ENCODE assay signal across 9 cellular contexts in genomic region chr11:112128483-112129121, GRCh38. TPM values are rescaled to one million over a fixed set of nuclear protein-coding genes. Genes with fewer than 3 reads are reported as not detected.
DNase-seq lines count a peak whose midpoint lies in the region; ATAC-seq and TF ChIP-seq lines count a peak whose summit lies in the region.
"Had no signal": no experiment of that assay in that cellular context is flagged by ENCODE, and none has a peak within 500 bp of the region (broad histone marks: within the 10 kb centered on the region; RNA-seq: fewer than 3 reads in every experiment).

No MANE protein-coding gene starts in this region.

- DNase-seq in NCI-H2107 treated with DMSO at 0.1 percent for 48 hours (lab: John Stamatoyannopoulos, UW; ENCODE audit: unreplicated experiment), result peak; percentile 4
- DNase-seq in NCI-H2107 (lab: John Stamatoyannopoulos, UW), result no peak
- peak; percentile 44 to 61 for DNase-seq in SJSA1 (ENCODE audit: low read depth in 1 of 2, low spot score in 2 of 2)
- DNase-seq in left ventricle myocardium superior, result peak; percentile 44
- DNase-seq in type B pancreatic cell (ENCODE audit: extremely low spot score, unreplicated experiment), result no peak
- no peak for DNase-seq in activated naive CD4-positive, alpha-beta T cell treated with Interleukin-2 at 50 U/mL for 16 hours
- no peak for DNase-seq in MV-4-11 (lab: John Stamatoyannopoulos, UW)
- DNase-seq in OCI-M1 (lab: John Stamatoyannopoulos, UW), result no peak

- H3K27me3 ChIP-seq in SJSA1 (replicated peaks), result no peaks in the 10 kb centered on the region

- H3K4me3 ChIP-seq in SJSA1, result no peak overlapping the region

- H3K36me3 Mint-ChIP-seq in type B pancreatic cell, result no peaks in the 10 kb centered on the region

- intact Hi-C loops in left ventricle myocardium superior (cut with micrococcal nuclease), result no loop called here

- H3K27ac ChIP-seq in SJSA1, result no peak overlapping the region

- TF ChIP-seq CTCF in type B pancreatic cell (conservative IDR thresholded peaks at IDR 0.05), result no peak

- peak overlapping the region; percentile 71 for H3K27ac Mint-ChIP-seq in type B pancreatic cell
- H3K27ac Mint-ChIP-seq: B cell had no signal

- no peak overlapping the region for H3K4me3 Mint-ChIP-seq in type B pancreatic cell
- H3K4me3 Mint-ChIP-seq: B cell had no signal

- H3K27me3 Mint-ChIP-seq in type B pancreatic cell, result peaks cover 9% of the 10 kb centered on the region
- H3K27me3 Mint-ChIP-seq: B cell had no signal

- H3K4me1 Mint-ChIP-seq in type B pancreatic cell (ENCODE audit: unreplicated experiment), result peaks cover 6% of the 10 kb centered on the region
- H3K4me1 Mint-ChIP-seq: B cell had no signal

- no peaks in the 10 kb centered on the region for H3K36me3 ChIP-seq in SJSA1

- no peaks in the 10 kb centered on the region for H3K9me3 ChIP-seq in SJSA1 (replicated peaks)

- H3K4me1 ChIP-seq in SJSA1 (replicated peaks), result peaks cover 6% of the 10 kb centered on the region

- no peaks in the 10 kb centered on the region for H3K9me3 Mint-ChIP-seq in type B pancreatic cell

- ATAC-seq in left ventricle myocardium superior, result no peak

RNA-seq across cellular contexts. Expression of gene IL18, which starts 35.3 kb away (rescaled TPM):
- 1.2 and 2.1 TPM in 2 replicates for total RNA-seq in SJSA1 (2014; rRNA removed; shearing (Covaris generic))
- total RNA-seq in left ventricle myocardium superior, result 2.3 TPM
- total RNA-seq in type B pancreatic cell (ENCODE audit: low replicate concordance), result 0.94 and 1.3 TPM in 2 replicates

RNA-seq across cellular contexts. Expression of gene TEX12, which starts 38.6 kb away (rescaled TPM):
- 0.16 TPM in 1 of 2 replicates, not detected in the other for total RNA-seq in SJSA1 (2014; rRNA removed; shearing (Covaris generic))
- not detected for total RNA-seq in left ventricle myocardium superior
- not detected in 2 replicates for total RNA-seq in type B pancreatic cell (ENCODE audit: low replicate concordance)

RNA-seq across cellular contexts. Expression of gene SDHD, which starts 41.9 kb away (rescaled TPM):
- 52.2 and 92.2 TPM in 2 replicates for total RNA-seq in SJSA1 (2014; rRNA removed; shearing (Covaris generic))
- total RNA-seq in left ventricle myocardium superior, result 269 TPM
- total RNA-seq in type B pancreatic cell (ENCODE audit: low replicate concordance), result 67.9 and 97.2 TPM in 2 replicates

RNA-seq across cellular contexts. Expression of gene TIMM8B, which starts 42.0 kb away (rescaled TPM):
- total RNA-seq in SJSA1 (2014; rRNA removed; shearing (Covaris generic)), result 36.3 and 40.8 TPM in 2 replicates
- total RNA-seq in left ventricle myocardium superior, result 158 TPM
- total RNA-seq in type B pancreatic cell (ENCODE audit: low replicate concordance), result 80.0 and 84.9 TPM in 2 replicates

RNA-seq across cellular contexts. Expression of gene BCO2, which starts 46.7 kb away (rescaled TPM):
- total RNA-seq in SJSA1 (2014; rRNA removed; shearing (Covaris generic)), result 0.42 TPM in 1 of 2 replicates, not detected in the other
- total RNA-seq in left ventricle myocardium superior (137 TPM), type B pancreatic cell (ENCODE audit: low replicate concordance) (2.2 and 2.7 TPM in 2 replicates)

Comparison
In these comparisons a context has a peak if more than half of its experiments do, and no peak if none do; other contexts are left out.
1. DNase-seq: peak in NCI-H2107 treated with DMSO at 0.1 percent for 48 hours (single experiment), SJSA1 (2 of 2) and left ventricle myocardium superior (single experiment); none in NCI-H2107 (single experiment), type B pancreatic cell (single experiment), activated naive CD4-positive, alpha-beta T cell treated with Interleukin-2 at 50 U/mL for 16 hours (single experiment), MV-4-11 (single experiment) and OCI-M1 (single experiment).